ENCODE assay signal across 10 cellular contexts in genomic region chr2:38465789-38466127, GRCh38.
DNase-seq lines count a peak whose midpoint lies in the region; ATAC-seq, FAIRE-seq and TF ChIP-seq lines count a peak whose summit lies in the region.
"Had no signal": no experiment of that assay in that cellular context is flagged by ENCODE, and none has a peak within 500 bp of the region (broad histone marks: within the 10 kb centered on the region; RNA-seq: fewer than 3 reads in every experiment).

No MANE protein-coding gene starts in this region.

- H3K27me3 Mint-ChIP-seq in Caco-2 (ENCODE audit: insufficient read depth, unreplicated experiment) (no peaks in the 10 kb centered on the region), endothelial cell (ENCODE audit: unreplicated experiment) (peaks cover 2% of the 10 kb centered on the region)
- H3K27me3 Mint-ChIP-seq in naive thymus-derived CD8-positive, alpha-beta T cell: no peaks in the 10 kb centered on the region
- peaks cover 10% of the 10 kb centered on the region for H3K27me3 Mint-ChIP-seq in T-helper 2 cell treated with Interferon-gamma antibody and Interleukin-4, amounts not matched to agents 5 μg/mL and 100 μg/mL, for 36 hours (ENCODE audit: low read depth)

- H2AFZ ChIP-seq in OCI-LY1 (ENCODE audit: low read length): no peak overlapping the region

- no peaks in the 10 kb centered on the region for H3K79me2 ChIP-seq in OCI-LY1 (ENCODE audit: insufficient read depth, low read length)

- H3K27me3 ChIP-seq in Caco-2 (replicated peaks; ENCODE audit: control insufficient read depth, insufficient read depth, low read length): no peaks in the 10 kb centered on the region
- H3K27me3 ChIP-seq in OCI-LY1 (ENCODE audit: insufficient read depth, low read length): no peaks in the 10 kb centered on the region

- no peak overlapping the region for H3K27ac Mint-ChIP-seq in Caco-2 (ENCODE audit: unreplicated experiment)
- H3K27ac Mint-ChIP-seq in endothelial cell (ENCODE audit: unreplicated experiment): no peak overlapping the region
- peak overlapping the region in 1 of 10 donors; percentile 60 for H3K27ac Mint-ChIP-seq in naive thymus-derived CD8-positive, alpha-beta T cell
- H3K27ac Mint-ChIP-seq in T-helper 2 cell treated with Interferon-gamma antibody and Interleukin-4, amounts not matched to agents 5 μg/mL and 100 μg/mL, for 36 hours: no peak overlapping the region

- H3K4me3 ChIP-seq in Caco-2 (ENCODE audit: low read depth, low read length) (no peak overlapping the region), OCI-LY1 (ENCODE audit: low read depth, low read length, poor library complexity, severe bottlenecking) (no peak overlapping the region)
- H3K4me3 ChIP-seq: SK-N-MC had no signal

- intact Hi-C loops in Caco-2 (cut with micrococcal nuclease; ENCODE audit: unreplicated experiment): loop anchor here (2.0 kb wide), 2 partner anchors 89 to 151 kb away; partner anchors contain the start of gene ATL2

- no peak overlapping the region for H3K27ac ChIP-seq in OCI-LY1 (ENCODE audit: low read depth, low read length, poor library complexity, severe bottlenecking)
- H3K27ac ChIP-seq: SK-N-MC had no signal

- ATAC-seq in GM19463 (IDR thresholded peaks at IDR 0.05; ENCODE audit: unreplicated experiment): peak; percentile 79
- peak; percentile 38 to 47 for ATAC-seq in naive thymus-derived CD8-positive, alpha-beta T cell

- DNase-seq in Caco-2 (peak; percentile 42 to 48), endothelial cell (ENCODE audit: low spot score) (peak; percentile 43), RCC 7860 (ENCODE audit: low spot score) (no peak), GDM1 (lab: John Stamatoyannopoulos, UW) (no peak)
- peak in 4 of 10 donors; percentile 3 to 26 (median 6) for DNase-seq in naive thymus-derived CD8-positive, alpha-beta T cell
- DNase-seq in T-helper 2 cell treated with Interferon-gamma antibody and Interleukin-4, amounts not matched to agents 5 μg/mL and 100 μg/mL, for 36 hours (ENCODE audit: low spot score): no peak
- DNase-seq: left cardiac atrium had no signal

- no peaks in the 10 kb centered on the region for H3F3A ChIP-seq in OCI-LY1 (ENCODE audit: insufficient read depth, low read length)

- H3K9ac ChIP-seq in OCI-LY1 (ENCODE audit: low read length): no peak overlapping the region

- CTCF ChIA-PET in Caco-2 (lab: Charles Lee): interaction anchor here (0.8 to 1.6 kb wide), 7 partner anchors 18 to 150 kb away, joined by 3 to 14 read pairs (median 5); partner anchors contain the start of gene ATL2

- H3K36me3 ChIP-seq in Caco-2 (ENCODE audit: control insufficient read depth, insufficient read depth, low read length) (no peaks in the 10 kb centered on the region), OCI-LY1 (ENCODE audit: insufficient read depth, low read length) (no peaks in the 10 kb centered on the region)

- no peaks in the 10 kb centered on the region for H3K9me2 ChIP-seq in OCI-LY1 (ENCODE audit: low read depth, low read length)

- H3K36me3 Mint-ChIP-seq in Caco-2 (ENCODE audit: insufficient read depth, unreplicated experiment) (no peaks in the 10 kb centered on the region), endothelial cell (ENCODE audit: low read depth, unreplicated experiment) (no peaks in the 10 kb centered on the region)
- no peaks in the 10 kb centered on the region for H3K36me3 Mint-ChIP-seq in naive thymus-derived CD8-positive, alpha-beta T cell
- no peaks in the 10 kb centered on the region for H3K36me3 Mint-ChIP-seq in T-helper 2 cell treated with Interferon-gamma antibody and Interleukin-4, amounts not matched to agents 5 μg/mL and 100 μg/mL, for 36 hours (ENCODE audit: low read depth)

- no peaks in the 10 kb centered on the region for H3K9me3 ChIP-seq in Caco-2
- H3K9me3 ChIP-seq in OCI-LY1 (ENCODE audit: low read length): no peaks in the 10 kb centered on the region

- no peak overlapping the region for H3K4me3 Mint-ChIP-seq in Caco-2 (ENCODE audit: unreplicated experiment)
- no peak overlapping the region for H3K4me3 Mint-ChIP-seq in endothelial cell (ENCODE audit: unreplicated experiment)
- H3K4me3 Mint-ChIP-seq in naive thymus-derived CD8-positive, alpha-beta T cell: no peak overlapping the region
- no peak overlapping the region for H3K4me3 Mint-ChIP-seq in T-helper 2 cell treated with Interferon-gamma antibody and Interleukin-4, amounts not matched to agents 5 μg/mL and 100 μg/mL, for 36 hours

- H3K4me2 ChIP-seq in OCI-LY1 (ENCODE audit: low read length): no peak overlapping the region

- H3K4me1 Mint-ChIP-seq in Caco-2 (ENCODE audit: low read depth, unreplicated experiment): no peaks in the 10 kb centered on the region
- no peaks in the 10 kb centered on the region for H3K4me1 Mint-ChIP-seq in endothelial cell (ENCODE audit: unreplicated experiment)
- peaks cover 0 to 5% (median 2%) of the 10 kb centered on the region in 4 donors for H3K4me1 Mint-ChIP-seq in naive thymus-derived CD8-positive, alpha-beta T cell
- H3K4me1 Mint-ChIP-seq in T-helper 2 cell treated with Interferon-gamma antibody and Interleukin-4, amounts not matched to agents 5 μg/mL and 100 μg/mL, for 36 hours (ENCODE audit: low read depth): peaks cover 4% of the 10 kb centered on the region

- no peaks in the 10 kb centered on the region; the same call in 1 of the 2 replicates for H3K4me1 ChIP-seq in Caco-2
- no peaks in the 10 kb centered on the region for H3K4me1 ChIP-seq in OCI-LY1 (ENCODE audit: insufficient read depth, low read length, severe bottlenecking)

- TF ChIP-seq CTCF in Caco-2 (IDR thresholded peaks at IDR 0.05; ENCODE audit: insufficient read depth in 1 of 2, low read depth in 1 of 2, low read length in 1 of 2, severe bottlenecking in 1 of 2, unreplicated experiment in 1 of 2) (peak; percentile 38 to 69), OCI-LY1 (IDR thresholded peaks at IDR 0.05; ENCODE audit: low read length) (peak; percentile 74), endothelial cell (IDR thresholded peaks at IDR 0.05; ENCODE audit: unreplicated experiment) (peak; percentile 27)

- H3K9me3 Mint-ChIP-seq in Caco-2 (ENCODE audit: unreplicated experiment): no peaks in the 10 kb centered on the region
- H3K9me3 Mint-ChIP-seq in endothelial cell (ENCODE audit: unreplicated experiment): no peaks in the 10 kb centered on the region
- no peaks in the 10 kb centered on the region for H3K9me3 Mint-ChIP-seq in naive thymus-derived CD8-positive, alpha-beta T cell
- no peaks in the 10 kb centered on the region for H3K9me3 Mint-ChIP-seq in T-helper 2 cell treated with Interferon-gamma antibody and Interleukin-4, amounts not matched to agents 5 μg/mL and 100 μg/mL, for 36 hours

- POLR2A ChIA-PET in Caco-2 (lab: Charles Lee): interaction anchor here (1.0 kb wide), 1 partner anchor 286 kb away, joined by 3 read pairs; no protein-coding TSS in a partner anchor
- POLR2A ChIA-PET in naive thymus-derived CD8-positive, alpha-beta T cell (lab: Charles Lee): interaction anchor here (0.8 to 1.3 kb wide), 2 partner anchors 90 to 149 kb away, joined by 3 read pairs; no protein-coding TSS in a partner anchor

- BruUV-seq in Caco-2 (replicated peaks; lab: Mats Ljungman, UMichigan): no TSS peak

- no peaks in the 10 kb centered on the region for H4K20me1 ChIP-seq in OCI-LY1 (ENCODE audit: insufficient read depth, low read length)

- no peak for FAIRE-seq in RCC 7860 (lab: Jason Lieb, UNC)

Comparison
In these comparisons a context has a peak if more than half of its experiments do, and no peak if none do; other contexts are left out.
1. DNase-seq: peak in Caco-2 (2 of 2) and endothelial cell (single experiment); none in T-helper 2 cell treated with Interferon-gamma antibody and Interleukin-4, amounts not matched to agents 5 μg/mL and 100 μg/mL, for 36 hours (single experiment), RCC 7860 (single experiment) and GDM1 (single experiment).
2. Peak in every context shown above with its lines, with median percentiles within 50 percentile points of each other: CTCF ChIP-seq.